In genomic region chr19:4910594-4911273, GRCh38 we compare ENCODE assay signal across 8 cellular contexts. TPM values are rescaled to one million over a fixed set of nuclear protein-coding genes. Genes with fewer than 3 reads are reported as not detected.
DNase-seq lines count a peak whose midpoint lies in the region; ATAC-seq and TF ChIP-seq lines count a peak whose summit lies in the region.
"Had no signal": no experiment of that assay in that cellular context is flagged by ENCODE, and none has a peak within 500 bp of the region (broad histone marks: within the 10 kb centered on the region; RNA-seq: fewer than 3 reads in every experiment).

No MANE protein-coding gene starts in this region.

- no peak for ATAC-seq in HG03108 (IDR thresholded peaks at IDR 0.05; ENCODE audit: unreplicated experiment)
- no peak for ATAC-seq in GM19328 (IDR thresholded peaks at IDR 0.05; ENCODE audit: unreplicated experiment)

- no peak for TF ChIP-seq CTCF in DOHH2 (IDR thresholded peaks at IDR 0.05; ENCODE audit: low read depth, low read length, poor library complexity, severe bottlenecking)

- H4K20me1 ChIP-seq in DOHH2 (ENCODE audit: control insufficient read depth, insufficient read depth, low read depth, low read length), result peaks cover 42% of the 10 kb centered on the region

- H3K36me3 ChIP-seq in DOHH2 (ENCODE audit: control insufficient read depth, low read length), result peaks cover 59% of the 10 kb centered on the region
- H3K36me3 ChIP-seq: adrenal gland had no signal

- peaks cover 59% of the 10 kb centered on the region for H3K79me2 ChIP-seq in DOHH2 (ENCODE audit: control insufficient read depth, low read length)

- no peaks in the 10 kb centered on the region for H3K9me3 Mint-ChIP-seq in IgD-negative memory B cell
- H3K9me3 Mint-ChIP-seq in activated CD4-positive, alpha-beta memory T cell treated with anti-CD3 and anti-CD28 coated beads for 36 hours, result no peaks in the 10 kb centered on the region

- H3K27ac ChIP-seq in DOHH2 (ENCODE audit: low read depth, low read length), result peak overlapping the region; percentile 77

- no peaks in the 10 kb centered on the region for H3K27me3 Mint-ChIP-seq in IgD-negative memory B cell
- no peaks in the 10 kb centered on the region for H3K27me3 Mint-ChIP-seq in activated CD4-positive, alpha-beta memory T cell treated with anti-CD3 and anti-CD28 coated beads for 36 hours

- H3K9me3 ChIP-seq in DOHH2 (ENCODE audit: control insufficient read depth, insufficient read depth, low read length), result no peaks in the 10 kb centered on the region
- H3K9me3 ChIP-seq: adrenal gland had no signal

- intact Hi-C loops in activated CD4-positive, alpha-beta memory T cell treated with anti-CD3 and anti-CD28 coated beads for 36 hours (cut with micrococcal nuclease), result loop anchor here (1.0 to 2.0 kb wide), 3 partner anchors 38 to 100 kb away; partner anchors contain the start of gene PLIN3

- H3K4me3 ChIP-seq in DOHH2 (ENCODE audit: low read length), result peak overlapping the region; percentile 92

- H3K4me1 Mint-ChIP-seq in IgD-negative memory B cell, result peaks cover 28 to 37% (median 29%) of the 10 kb centered on the region in 3 donors
- peaks cover 57% of the 10 kb centered on the region for H3K4me1 Mint-ChIP-seq in activated CD4-positive, alpha-beta memory T cell treated with anti-CD3 and anti-CD28 coated beads for 36 hours (ENCODE audit: low read depth)

- H3K36me3 Mint-ChIP-seq in IgD-negative memory B cell, result peaks cover 2% of the 10 kb centered on the region
- H3K36me3 Mint-ChIP-seq in activated CD4-positive, alpha-beta memory T cell treated with anti-CD3 and anti-CD28 coated beads for 36 hours, result peaks cover 52% of the 10 kb centered on the region

- peak; percentile 37 for DNase-seq in activated CD4-positive, alpha-beta memory T cell treated with anti-CD3 and anti-CD28 coated beads for 36 hours
- DNase-seq in globus pallidus (ENCODE audit: low spot score) (peak; percentile 58), retina (peak; percentile 55)

- H3K27ac Mint-ChIP-seq in IgD-negative memory B cell, result peak overlapping the region; percentile 63 to 94 (median 85)
- H3K27ac Mint-ChIP-seq in activated CD4-positive, alpha-beta memory T cell treated with anti-CD3 and anti-CD28 coated beads for 36 hours, result peak overlapping the region; percentile 84

- CTCF ChIA-PET in activated CD4-positive, alpha-beta memory T cell treated with anti-CD3 and anti-CD28 coated beads for 36 hours (lab: Charles Lee), result interaction anchor here (0.8 to 6.7 kb wide), 8 partner anchors 21 to 119 kb away, joined by 3 to 102 read pairs (median 13); partner anchors contain the start of gene PLIN3

- no peaks in the 10 kb centered on the region for H3K9me2 ChIP-seq in DOHH2 (replicated peaks; ENCODE audit: control insufficient read depth, low read length)

- H3K27me3 ChIP-seq in DOHH2 (ENCODE audit: control insufficient read depth, low read length), result no peaks in the 10 kb centered on the region

- peaks cover 57% of the 10 kb centered on the region for H3K4me1 ChIP-seq in DOHH2 (ENCODE audit: control insufficient read depth, low read length)

- H3F3A ChIP-seq in DOHH2 (ENCODE audit: control insufficient read depth, insufficient read depth), result peaks cover 10% of the 10 kb centered on the region

- POLR2A ChIA-PET in activated CD4-positive, alpha-beta memory T cell treated with anti-CD3 and anti-CD28 coated beads for 36 hours (lab: Charles Lee), result interaction anchor here (1.4 to 1.9 kb wide), 3 partner anchors 40 to 58 kb away, joined by 4 to 11 read pairs (median 7); partner anchors contain the start of genes KDM4B and PLIN3

- H3K4me2 ChIP-seq in DOHH2 (ENCODE audit: low read length), result peak overlapping the region; percentile 90

- H3K4me3 Mint-ChIP-seq in IgD-negative memory B cell, result peak overlapping the region; percentile 83 to 97 (median 92)
- peak overlapping the region; percentile 89 for H3K4me3 Mint-ChIP-seq in activated CD4-positive, alpha-beta memory T cell treated with anti-CD3 and anti-CD28 coated beads for 36 hours

RNA-seq across cellular contexts. Expression of gene UHRF1, which starts 1.4 kb away (rescaled TPM):
- not detected for polyA plus RNA-seq in IgD-negative memory B cell
- 100 to 1,000 TPM; 118 to 119 TPM for total RNA-seq in activated CD4-positive, alpha-beta memory T cell treated with anti-CD3 and anti-CD28 coated beads for 36 hours

RNA-seq across cellular contexts. Expression of gene ARRDC5, which starts 8.0 kb away (rescaled TPM):
- polyA plus RNA-seq in IgD-negative memory B cell, result 1.2 TPM
- under 1 TPM in 1 of 2 experiments, not detected in 1; 0.12 TPM for total RNA-seq in activated CD4-positive, alpha-beta memory T cell treated with anti-CD3 and anti-CD28 coated beads for 36 hours

RNA-seq across cellular contexts. Expression of gene PLIN3, which starts 43.3 kb away (rescaled TPM):
- polyA plus RNA-seq in IgD-negative memory B cell, result 52.1 TPM
- total RNA-seq in activated CD4-positive, alpha-beta memory T cell treated with anti-CD3 and anti-CD28 coated beads for 36 hours, result 10 to 100 TPM; 36.6 to 37.7 TPM

RNA-seq across cellular contexts. Expression of gene KDM4B, which starts 58.2 kb away (rescaled TPM):
- 78.2 TPM for polyA plus RNA-seq in IgD-negative memory B cell
- 10 to 100 TPM; 19.2 to 20.6 TPM for total RNA-seq in activated CD4-positive, alpha-beta memory T cell treated with anti-CD3 and anti-CD28 coated beads for 36 hours
